In the genomic region with DNA sequence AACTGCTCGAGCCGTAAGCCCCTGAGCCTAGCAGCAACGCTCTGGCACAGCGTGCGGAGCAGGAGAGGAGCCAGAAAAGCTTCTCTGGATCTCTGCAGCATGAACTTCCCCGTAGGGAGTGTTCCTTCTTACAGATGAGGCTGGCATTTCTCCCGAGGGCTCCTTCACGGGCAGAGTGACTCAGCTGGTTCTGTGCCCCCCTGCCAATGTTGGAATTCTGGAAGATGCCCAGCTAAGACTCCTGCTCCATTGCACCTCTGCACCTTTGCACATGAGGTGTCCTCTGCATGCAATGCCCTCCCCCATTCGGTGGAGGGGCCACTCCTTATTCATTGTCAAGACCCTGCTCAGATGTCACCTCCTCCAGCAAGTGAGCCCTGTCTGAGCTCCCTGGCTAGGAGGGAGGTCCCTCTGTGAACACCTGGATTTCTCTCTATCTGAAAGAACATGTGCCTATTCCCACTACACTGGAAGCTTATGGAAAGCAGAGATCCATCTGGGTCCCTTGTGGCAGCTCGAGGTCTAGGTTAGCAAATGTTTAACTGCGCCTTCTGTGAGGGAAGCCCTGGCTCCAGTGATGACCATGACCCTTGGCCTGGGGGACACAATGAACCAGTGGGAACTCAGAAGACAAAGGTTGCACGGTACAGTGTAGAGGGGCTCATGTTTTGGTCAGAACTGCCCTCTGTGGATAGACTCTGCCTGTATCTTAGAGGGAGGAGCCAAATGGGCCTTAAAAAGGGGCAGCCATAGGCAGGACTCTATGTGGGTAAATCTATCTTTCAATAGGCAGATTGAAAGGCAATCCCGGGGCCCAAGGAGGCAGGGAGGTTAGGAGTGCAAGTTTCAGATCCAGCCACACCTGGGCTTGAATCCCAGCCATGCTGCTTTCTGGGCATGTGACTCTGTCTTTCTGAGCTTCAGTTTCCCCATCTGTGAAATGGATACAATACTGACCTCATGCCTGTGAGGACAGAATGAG, we compare ENCODE assay signal across 1 cellular context.
TF ChIP-seq lines count a peak whose summit lies in the region.

No MANE protein-coding gene starts in this region.

TF ChIP-seq in HepG2, 621 proteins besides CTCF, POLR2A, EP300 and RAD21 (continued from another document and continues in another):
- TF ChIP-seq, protein P1, sequence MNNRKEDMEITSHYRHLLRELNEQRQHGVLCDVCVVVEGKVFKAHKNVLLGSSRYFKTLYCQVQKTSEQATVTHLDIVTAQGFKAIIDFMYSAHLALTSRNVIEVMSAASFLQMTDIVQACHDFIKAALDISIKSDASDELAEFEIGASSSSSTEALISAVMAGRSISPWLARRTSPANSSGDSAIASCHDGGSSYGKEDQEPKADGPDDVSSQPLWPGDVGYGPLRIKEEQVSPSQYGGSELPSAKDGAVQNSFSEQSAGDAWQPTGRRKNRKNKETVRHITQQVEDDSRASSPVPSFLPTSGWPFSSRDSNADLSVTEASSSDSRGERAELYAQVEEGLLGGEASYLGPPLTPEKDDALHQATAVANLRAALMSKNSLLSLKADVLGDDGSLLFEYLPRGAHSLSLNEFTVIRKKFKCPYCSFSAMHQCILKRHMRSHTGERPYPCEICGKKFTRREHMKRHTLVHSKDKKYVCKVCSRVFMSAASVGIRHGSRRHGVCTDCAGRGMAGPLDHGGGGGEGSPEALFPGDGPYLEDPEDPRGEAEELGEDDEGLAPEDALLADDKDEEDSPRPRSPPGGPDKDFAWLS (CRISPR knock-in tag; IDR thresholded peaks at IDR 0.05; ENCODE audit: borderline replicate concordance), result peak; percentile 68; the same call in 1 of the 2 replicates
- TF ChIP-seq, protein P2, sequence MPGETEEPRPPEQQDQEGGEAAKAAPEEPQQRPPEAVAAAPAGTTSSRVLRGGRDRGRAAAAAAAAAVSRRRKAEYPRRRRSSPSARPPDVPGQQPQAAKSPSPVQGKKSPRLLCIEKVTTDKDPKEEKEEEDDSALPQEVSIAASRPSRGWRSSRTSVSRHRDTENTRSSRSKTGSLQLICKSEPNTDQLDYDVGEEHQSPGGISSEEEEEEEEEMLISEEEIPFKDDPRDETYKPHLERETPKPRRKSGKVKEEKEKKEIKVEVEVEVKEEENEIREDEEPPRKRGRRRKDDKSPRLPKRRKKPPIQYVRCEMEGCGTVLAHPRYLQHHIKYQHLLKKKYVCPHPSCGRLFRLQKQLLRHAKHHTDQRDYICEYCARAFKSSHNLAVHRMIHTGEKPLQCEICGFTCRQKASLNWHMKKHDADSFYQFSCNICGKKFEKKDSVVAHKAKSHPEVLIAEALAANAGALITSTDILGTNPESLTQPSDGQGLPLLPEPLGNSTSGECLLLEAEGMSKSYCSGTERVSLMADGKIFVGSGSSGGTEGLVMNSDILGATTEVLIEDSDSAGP (CRISPR knock-in tag; IDR thresholded peaks at IDR 0.05; ENCODE audit: borderline replicate concordance), result peak; percentile 81; the same call in 1 of the 2 replicates
- TF ChIP-seq ZNF616 (CRISPR knock-in tag; IDR thresholded peaks at IDR 0.05; ENCODE audit: low read depth), result no peak
- TF ChIP-seq, protein P3, sequence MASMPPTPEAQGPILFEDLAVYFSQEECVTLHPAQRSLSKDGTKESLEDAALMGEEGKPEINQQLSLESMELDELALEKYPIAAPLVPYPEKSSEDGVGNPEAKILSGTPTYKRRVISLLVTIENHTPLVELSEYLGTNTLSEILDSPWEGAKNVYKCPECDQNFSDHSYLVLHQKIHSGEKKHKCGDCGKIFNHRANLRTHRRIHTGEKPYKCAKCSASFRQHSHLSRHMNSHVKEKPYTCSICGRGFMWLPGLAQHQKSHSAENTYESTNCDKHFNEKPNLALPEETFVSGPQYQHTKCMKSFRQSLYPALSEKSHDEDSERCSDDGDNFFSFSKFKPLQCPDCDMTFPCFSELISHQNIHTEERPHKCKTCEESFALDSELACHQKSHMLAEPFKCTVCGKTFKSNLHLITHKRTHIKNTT (CRISPR knock-in tag; IDR thresholded peaks at IDR 0.05), result no peak
- TF ChIP-seq RXRA (CRISPR knock-in tag; IDR thresholded peaks at IDR 0.05), result peak; percentile 93
- 0 out of 2 replicates have a peak, but pooled peaks have one; percentile 62 for TF ChIP-seq AHR (CRISPR knock-in tag; IDR thresholded peaks at IDR 0.05)
- TF ChIP-seq RCOR2 (CRISPR knock-in tag; IDR thresholded peaks at IDR 0.05), result peak; percentile 89; the same call in 1 of the 2 replicates
- TF ChIP-seq SIX4 (CRISPR knock-in tag; IDR thresholded peaks at IDR 0.05), result no peak
- peak; percentile 51; the same call in 1 of the 2 replicates for TF ChIP-seq ZNF556 (CRISPR knock-in tag; IDR thresholded peaks at IDR 0.05; ENCODE audit: borderline replicate concordance)
- TF ChIP-seq, protein P4, sequence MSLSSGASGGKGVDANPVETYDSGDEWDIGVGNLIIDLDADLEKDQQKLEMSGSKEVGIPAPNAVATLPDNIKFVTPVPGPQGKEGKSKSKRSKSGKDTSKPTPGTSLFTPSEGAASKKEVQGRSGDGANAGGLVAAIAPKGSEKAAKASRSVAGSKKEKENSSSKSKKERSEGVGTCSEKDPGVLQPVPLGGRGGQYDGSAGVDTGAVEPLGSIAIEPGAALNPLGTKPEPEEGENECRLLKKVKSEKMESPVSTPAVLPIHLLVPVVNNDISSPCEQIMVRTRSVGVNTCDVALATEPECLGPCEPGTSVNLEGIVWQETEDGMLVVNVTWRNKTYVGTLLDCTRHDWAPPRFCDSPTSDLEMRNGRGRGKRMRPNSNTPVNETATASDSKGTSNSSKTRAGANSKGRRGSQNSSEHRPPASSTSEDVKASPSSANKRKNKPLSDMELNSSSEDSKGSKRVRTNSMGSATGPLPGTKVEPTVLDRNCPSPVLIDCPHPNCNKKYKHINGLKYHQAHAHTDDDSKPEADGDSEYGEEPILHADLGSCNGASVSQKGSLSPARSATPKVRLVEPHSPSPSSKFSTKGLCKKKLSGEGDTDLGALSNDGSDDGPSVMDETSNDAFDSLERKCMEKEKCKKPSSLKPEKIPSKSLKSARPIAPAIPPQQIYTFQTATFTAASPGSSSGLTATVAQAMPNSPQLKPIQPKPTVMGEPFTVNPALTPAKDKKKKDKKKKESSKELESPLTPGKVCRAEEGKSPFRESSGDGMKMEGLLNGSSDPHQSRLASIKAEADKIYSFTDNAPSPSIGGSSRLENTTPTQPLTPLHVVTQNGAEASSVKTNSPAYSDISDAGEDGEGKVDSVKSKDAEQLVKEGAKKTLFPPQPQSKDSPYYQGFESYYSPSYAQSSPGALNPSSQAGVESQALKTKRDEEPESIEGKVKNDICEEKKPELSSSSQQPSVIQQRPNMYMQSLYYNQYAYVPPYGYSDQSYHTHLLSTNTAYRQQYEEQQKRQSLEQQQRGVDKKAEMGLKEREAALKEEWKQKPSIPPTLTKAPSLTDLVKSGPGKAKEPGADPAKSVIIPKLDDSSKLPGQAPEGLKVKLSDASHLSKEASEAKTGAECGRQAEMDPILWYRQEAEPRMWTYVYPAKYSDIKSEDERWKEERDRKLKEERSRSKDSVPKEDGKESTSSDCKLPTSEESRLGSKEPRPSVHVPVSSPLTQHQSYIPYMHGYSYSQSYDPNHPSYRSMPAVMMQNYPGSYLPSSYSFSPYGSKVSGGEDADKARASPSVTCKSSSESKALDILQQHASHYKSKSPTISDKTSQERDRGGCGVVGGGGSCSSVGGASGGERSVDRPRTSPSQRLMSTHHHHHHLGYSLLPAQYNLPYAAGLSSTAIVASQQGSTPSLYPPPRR (CRISPR knock-in tag; IDR thresholded peaks at IDR 0.05; ENCODE audit: borderline replicate concordance), result peak; percentile 77; the same call in 1 of the 2 replicates
- no peak for TF ChIP-seq ZNF33A (CRISPR knock-in tag; IDR thresholded peaks at IDR 0.05; ENCODE audit: borderline replicate concordance)
- peak; percentile 74 for TF ChIP-seq ELF3 (CRISPR knock-in tag; IDR thresholded peaks at IDR 0.05)
- TF ChIP-seq GABPB1 (CRISPR knock-in tag; IDR thresholded peaks at IDR 0.05), result 0 out of 2 replicates have a peak, but pooled peaks have one; percentile 25
- no peak for TF ChIP-seq BHLHE40 (IDR thresholded peaks at IDR 0.05; ENCODE audit: low read length)
- no peak for TF ChIP-seq PHF20 (CRISPR knock-in tag; IDR thresholded peaks at IDR 0.05)
- TF ChIP-seq SUZ12 (IDR thresholded peaks at IDR 0.05; ENCODE audit: low read depth, low read length), result no peak
- no peak for TF ChIP-seq SRY (CRISPR knock-in tag; IDR thresholded peaks at IDR 0.05)
- no peak for TF ChIP-seq IRX3 (CRISPR knock-in tag; IDR thresholded peaks at IDR 0.05; ENCODE audit: borderline replicate concordance, low read depth)
- TF ChIP-seq ZMYM2 (CRISPR knock-in tag; IDR thresholded peaks at IDR 0.05), result 0 out of 2 replicates have a peak, but pooled peaks have one; percentile 16
- TF ChIP-seq ZNF749 (CRISPR knock-in tag; IDR thresholded peaks at IDR 0.05; ENCODE audit: borderline replicate concordance), result no peak
- TF ChIP-seq, protein P5, sequence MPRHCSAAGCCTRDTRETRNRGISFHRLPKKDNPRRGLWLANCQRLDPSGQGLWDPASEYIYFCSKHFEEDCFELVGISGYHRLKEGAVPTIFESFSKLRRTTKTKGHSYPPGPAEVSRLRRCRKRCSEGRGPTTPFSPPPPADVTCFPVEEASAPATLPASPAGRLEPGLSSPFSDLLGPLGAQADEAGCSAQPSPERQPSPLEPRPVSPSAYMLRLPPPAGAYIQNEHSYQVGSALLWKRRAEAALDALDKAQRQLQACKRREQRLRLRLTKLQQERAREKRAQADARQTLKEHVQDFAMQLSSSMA (CRISPR knock-in tag; IDR thresholded peaks at IDR 0.05), result no peak; the same call in 1 of the 2 replicates
- no peak for TF ChIP-seq ZNF383 (CRISPR knock-in tag; IDR thresholded peaks at IDR 0.05; ENCODE audit: borderline replicate concordance)
- no peak for TF ChIP-seq KAT7 (CRISPR knock-in tag; IDR thresholded peaks at IDR 0.05; ENCODE audit: borderline replicate concordance)
- 0 out of 2 replicates have a peak, but pooled peaks have one; percentile 39 for TF ChIP-seq SIX1 (CRISPR knock-in tag; IDR thresholded peaks at IDR 0.05; ENCODE audit: borderline replicate concordance)
- TF ChIP-seq FOXA3 (CRISPR knock-in tag; IDR thresholded peaks at IDR 0.05), result peak; percentile 81
- TF ChIP-seq, protein P6, sequence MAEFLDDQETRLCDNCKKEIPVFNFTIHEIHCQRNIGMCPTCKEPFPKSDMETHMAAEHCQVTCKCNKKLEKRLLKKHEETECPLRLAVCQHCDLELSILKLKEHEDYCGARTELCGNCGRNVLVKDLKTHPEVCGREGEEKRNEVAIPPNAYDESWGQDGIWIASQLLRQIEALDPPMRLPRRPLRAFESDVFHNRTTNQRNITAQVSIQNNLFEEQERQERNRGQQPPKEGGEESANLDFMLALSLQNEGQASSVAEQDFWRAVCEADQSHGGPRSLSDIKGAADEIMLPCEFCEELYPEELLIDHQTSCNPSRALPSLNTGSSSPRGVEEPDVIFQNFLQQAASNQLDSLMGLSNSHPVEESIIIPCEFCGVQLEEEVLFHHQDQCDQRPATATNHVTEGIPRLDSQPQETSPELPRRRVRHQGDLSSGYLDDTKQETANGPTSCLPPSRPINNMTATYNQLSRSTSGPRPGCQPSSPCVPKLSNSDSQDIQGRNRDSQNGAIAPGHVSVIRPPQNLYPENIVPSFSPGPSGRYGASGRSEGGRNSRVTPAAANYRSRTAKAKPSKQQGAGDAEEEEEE (CRISPR knock-in tag; IDR thresholded peaks at IDR 0.05; ENCODE audit: borderline replicate concordance), result 0 out of 2 replicates have a peak, but pooled peaks have one; percentile 51
- TF ChIP-seq, protein P7, sequence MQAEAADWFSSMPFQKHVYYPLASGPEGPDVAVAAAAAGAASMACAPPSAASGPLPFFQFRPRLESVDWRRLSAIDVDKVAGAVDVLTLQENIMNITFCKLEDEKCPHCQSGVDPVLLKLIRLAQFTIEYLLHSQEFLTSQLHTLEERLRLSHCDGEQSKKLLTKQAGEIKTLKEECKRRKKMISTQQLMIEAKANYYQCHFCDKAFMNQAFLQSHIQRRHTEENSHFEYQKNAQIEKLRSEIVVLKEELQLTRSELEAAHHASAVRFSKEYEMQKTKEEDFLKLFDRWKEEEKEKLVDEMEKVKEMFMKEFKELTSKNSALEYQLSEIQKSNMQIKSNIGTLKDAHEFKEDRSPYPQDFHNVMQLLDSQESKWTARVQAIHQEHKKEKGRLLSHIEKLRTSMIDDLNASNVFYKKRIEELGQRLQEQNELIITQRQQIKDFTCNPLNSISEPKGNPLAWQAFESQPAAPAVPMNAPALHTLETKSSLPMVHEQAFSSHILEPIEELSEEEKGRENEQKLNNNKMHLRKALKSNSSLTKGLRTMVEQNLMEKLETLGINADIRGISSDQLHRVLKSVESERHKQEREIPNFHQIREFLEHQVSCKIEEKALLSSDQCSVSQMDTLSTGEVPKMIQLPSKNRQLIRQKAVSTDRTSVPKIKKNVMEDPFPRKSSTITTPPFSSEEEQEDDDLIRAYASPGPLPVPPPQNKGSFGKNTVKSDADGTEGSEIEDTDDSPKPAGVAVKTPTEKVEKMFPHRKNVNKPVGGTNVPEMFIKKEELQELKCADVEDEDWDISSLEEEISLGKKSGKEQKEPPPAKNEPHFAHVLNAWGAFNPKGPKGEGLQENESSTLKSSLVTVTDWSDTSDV (CRISPR knock-in tag; IDR thresholded peaks at IDR 0.05), result no peak
- TF ChIP-seq ZNF792 (CRISPR knock-in tag; IDR thresholded peaks at IDR 0.05), result peak; percentile 36; the same call in 1 of the 2 replicates
- TF ChIP-seq ZC3H4 (CRISPR knock-in tag; IDR thresholded peaks at IDR 0.05; ENCODE audit: borderline replicate concordance), result no peak
- 0 out of 2 replicates have a peak, but pooled peaks have one; percentile 13 for TF ChIP-seq ZNF552 (CRISPR knock-in tag; IDR thresholded peaks at IDR 0.05; ENCODE audit: borderline replicate concordance)
- TF ChIP-seq, protein P8, sequence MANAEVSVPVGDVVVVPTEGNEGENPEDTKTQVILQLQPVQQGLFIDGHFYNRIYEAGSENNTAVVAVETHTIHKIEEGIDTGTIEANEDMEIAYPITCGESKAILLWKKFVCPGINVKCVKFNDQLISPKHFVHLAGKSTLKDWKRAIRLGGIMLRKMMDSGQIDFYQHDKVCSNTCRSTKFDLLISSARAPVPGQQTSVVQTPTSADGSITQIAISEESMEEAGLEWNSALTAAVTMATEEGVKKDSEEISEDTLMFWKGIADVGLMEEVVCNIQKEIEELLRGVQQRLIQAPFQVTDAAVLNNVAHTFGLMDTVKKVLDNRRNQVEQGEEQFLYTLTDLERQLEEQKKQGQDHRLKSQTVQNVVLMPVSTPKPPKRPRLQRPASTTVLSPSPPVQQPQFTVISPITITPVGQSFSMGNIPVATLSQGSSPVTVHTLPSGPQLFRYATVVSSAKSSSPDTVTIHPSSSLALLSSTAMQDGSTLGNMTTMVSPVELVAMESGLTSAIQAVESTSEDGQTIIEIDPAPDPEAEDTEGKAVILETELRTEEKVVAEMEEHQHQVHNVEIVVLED (CRISPR knock-in tag; IDR thresholded peaks at IDR 0.05; ENCODE audit: borderline replicate concordance), result no peak; the same call in 1 of the 2 replicates
